ENCODE assay signal across 21 cellular contexts in the genomic region with DNA sequence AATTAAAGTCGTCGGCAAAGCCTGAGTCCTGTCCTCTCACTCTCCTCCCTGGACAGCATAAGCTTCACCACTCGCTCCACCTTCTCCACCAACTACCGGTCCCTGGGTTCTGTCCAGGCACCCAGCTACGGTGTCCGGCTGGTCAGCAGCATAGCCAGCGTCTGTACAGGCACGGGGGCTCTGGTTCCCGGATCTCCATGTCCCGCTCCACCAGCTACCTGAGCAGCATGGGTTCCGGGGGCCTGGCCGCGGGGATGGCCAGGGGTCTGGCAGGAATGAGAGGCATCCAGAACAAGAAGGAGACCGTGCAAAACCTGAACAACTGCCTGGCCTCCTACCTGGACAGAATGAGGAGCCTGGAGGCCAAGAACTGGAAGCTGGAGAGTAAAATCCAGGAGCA.
"Had no signal": no experiment of that assay in that cellular context is flagged by ENCODE, and none has a peak within 500 bp of the region (broad histone marks: within the 10 kb centered on the region; RNA-seq: fewer than 3 reads in every experiment).

No MANE protein-coding gene starts in this region.

- DNase-seq: activated CD4-positive, CD25-positive, alpha-beta regulatory T cell treated with anti-CD3 and anti-CD28 coated beads, Interleukin-2, amount 50 U/mL, for 72 hours; activated CD8-positive, alpha-beta memory T cell treated with anti-CD3 and anti-CD28 coated beads for 24 hours; activated CD8-positive, alpha-beta memory T cell treated with anti-CD3 and anti-CD28 coated beads, Interleukin-2, amount 50 U/mL, for 48 hours; activated effector memory CD4-positive, alpha-beta T cell treated with anti-CD3 and anti-CD28 coated beads, Interleukin-2, amount 50 U/mL, for 16 hours; activated T-cell treated with anti-CD3 and anti-CD28 coated beads, Interleukin-2, amount 50 U/mL, for 72 hours; dermis blood vessel endothelial cell; effector memory CD8-positive, alpha-beta T cell; esophagus squamous epithelium; left cardiac atrium; retina; stimulated activated CD4-positive, alpha-beta T cell treated with anti-CD3 and anti-CD28 coated beads, Interleukin-15, amount 100 ng/mL, for 24 hours; stimulated activated CD4-positive, alpha-beta T cell treated with anti-CD3 and anti-CD28 coated beads, Interleukin-2, amount 100 ng/mL, for 48 hours; T-helper 1 cell had no signal

- H3K36me3 ChIP-seq: adrenal gland, esophagus squamous epithelium had no signal

- H2AFZ ChIP-seq: hepatocyte had no signal

- H3K9me3 ChIP-seq: adrenal gland, esophagus squamous epithelium, testis had no signal

- H3K4me3 Mint-ChIP-seq: natural killer cell treated with Interleukin-12 subunit alpha and Interleukin-12 subunit beta and Interleukin-15 and Interleukin-18, amount 100 ng/mL, for 72 hours; type B pancreatic cell had no signal

- H3K4me2 ChIP-seq: hepatocyte had no signal

- H3K27ac ChIP-seq: adrenal gland, esophagus squamous epithelium, hepatocyte, testis had no signal

- H3K27ac Mint-ChIP-seq: type B pancreatic cell had no signal

- FAIRE-seq: astrocyte, bronchial epithelial cell had no signal

- H3K27me3 ChIP-seq: adrenal gland, esophagus squamous epithelium, hepatocyte, testis had no signal

- H3K27me3 Mint-ChIP-seq: type B pancreatic cell had no signal

- ATAC-seq: activated naive CD4-positive, alpha-beta T cell treated with anti-CD3 and anti-CD28 coated beads, Interleukin-2, amount 50 U/mL, for 72 hours; activated T-cell treated with anti-CD3 and anti-CD28 coated beads, Interleukin-2, amount 50 U/mL, for 72 hours; effector memory CD8-positive, alpha-beta T cell; left cardiac atrium; natural killer cell treated with Interleukin-12 subunit alpha and Interleukin-12 subunit beta and Interleukin-15 and Interleukin-18, amount 100 ng/mL, for 72 hours had no signal

- H3K36me3 Mint-ChIP-seq: natural killer cell treated with Interleukin-12 subunit alpha and Interleukin-12 subunit beta and Interleukin-15 and Interleukin-18, amount 100 ng/mL, for 72 hours; type B pancreatic cell had no signal

- H3K4me3 ChIP-seq: adrenal gland, esophagus squamous epithelium, hepatocyte, testis had no signal

- H3K9me3 Mint-ChIP-seq: activated naive CD4-positive, alpha-beta T cell treated with anti-CD3 and anti-CD28 coated beads, Interleukin-2, amount 50 U/mL, for 72 hours; activated T-cell treated with anti-CD3 and anti-CD28 coated beads, Interleukin-2, amount 50 U/mL, for 72 hours; effector memory CD8-positive, alpha-beta T cell; natural killer cell treated with Interleukin-12 subunit alpha and Interleukin-12 subunit beta and Interleukin-15 and Interleukin-18, amount 100 ng/mL, for 72 hours; type B pancreatic cell had no signal
